In genomic region chr22:26545827-26546226, GRCh38 we compare ENCODE assay signal across 2 cellular contexts.
TF ChIP-seq lines count a peak whose summit lies in the region.

No MANE protein-coding gene starts in this region.

TF ChIP-seq in IMR-90, 13 proteins besides CTCF, POLR2A, EP300 and RAD21:
- TF ChIP-seq NFE2L2 (IDR thresholded peaks at IDR 0.05; ENCODE audit: low read depth, low read length) (no peak), CEBPB (IDR thresholded peaks at IDR 0.05; ENCODE audit: low read depth, low read length) (peak; percentile 42; the same call in 1 of the 2 replicates)

TF ChIP-seq in H1, 55 proteins besides CTCF, POLR2A, EP300 and RAD21:
- TF ChIP-seq CBX5 (IDR thresholded peaks at IDR 0.05; ENCODE audit: low read depth, low read length) (no peak), RBBP5 (IDR thresholded peaks at IDR 0.05; ENCODE audit: borderline replicate concordance, low read depth, low read length) (no peak), SP2 (IDR thresholded peaks at IDR 0.05; ENCODE audit: low read length) (no peak), USF2 (IDR thresholded peaks at IDR 0.05; ENCODE audit: low read length) (no peak), CEBPB (IDR thresholded peaks at IDR 0.05; ENCODE audit: low read depth, low read length) (no peak)
